Comparison of ENCODE assay signal across 1 cellular context in the genomic region with DNA sequence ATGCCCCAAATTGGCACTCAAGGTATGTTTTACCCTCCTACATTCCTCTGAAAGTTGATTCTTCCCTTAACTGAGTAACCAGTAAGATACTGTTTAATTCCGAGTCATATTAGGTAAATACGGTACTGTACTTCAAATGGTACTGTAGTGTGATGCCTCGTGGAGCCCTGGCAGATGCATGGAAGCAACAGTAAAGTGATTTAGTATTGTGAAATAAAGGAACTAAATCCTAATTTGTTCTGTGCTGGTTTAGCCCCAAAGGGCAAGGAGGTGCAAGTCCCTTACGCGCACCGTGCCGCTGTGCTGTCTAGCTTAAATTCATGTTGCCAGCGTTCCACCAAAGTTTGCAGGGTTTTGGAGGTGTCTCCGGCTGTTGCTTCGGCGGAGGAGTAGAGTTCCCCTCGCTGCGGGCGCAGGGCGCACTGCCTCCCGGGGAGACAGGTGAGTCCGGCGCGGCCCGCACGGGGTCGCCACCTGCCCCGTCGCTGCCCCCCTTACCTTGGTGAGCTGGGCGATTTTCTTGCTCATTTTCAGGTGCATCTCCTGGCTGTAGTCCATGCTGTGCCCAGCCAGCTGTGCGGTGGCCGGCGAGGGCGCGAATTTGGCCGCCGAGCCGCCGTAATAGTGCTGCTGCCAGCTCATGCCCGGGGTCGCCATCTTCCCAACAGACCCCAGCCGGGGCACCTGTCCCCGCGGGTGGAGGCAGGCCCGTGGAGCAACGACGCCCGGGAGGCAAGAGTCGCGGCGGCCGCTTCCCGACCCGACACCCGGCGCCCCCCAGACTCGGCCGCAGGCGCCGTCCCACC.
TF ChIP-seq lines count a peak whose summit lies in the region.

No MANE protein-coding gene starts in this region.

TF ChIP-seq in HepG2, 621 proteins besides CTCF, POLR2A, EP300 and RAD21 (continued from another document and continues in another):
- TF ChIP-seq, protein P1, sequence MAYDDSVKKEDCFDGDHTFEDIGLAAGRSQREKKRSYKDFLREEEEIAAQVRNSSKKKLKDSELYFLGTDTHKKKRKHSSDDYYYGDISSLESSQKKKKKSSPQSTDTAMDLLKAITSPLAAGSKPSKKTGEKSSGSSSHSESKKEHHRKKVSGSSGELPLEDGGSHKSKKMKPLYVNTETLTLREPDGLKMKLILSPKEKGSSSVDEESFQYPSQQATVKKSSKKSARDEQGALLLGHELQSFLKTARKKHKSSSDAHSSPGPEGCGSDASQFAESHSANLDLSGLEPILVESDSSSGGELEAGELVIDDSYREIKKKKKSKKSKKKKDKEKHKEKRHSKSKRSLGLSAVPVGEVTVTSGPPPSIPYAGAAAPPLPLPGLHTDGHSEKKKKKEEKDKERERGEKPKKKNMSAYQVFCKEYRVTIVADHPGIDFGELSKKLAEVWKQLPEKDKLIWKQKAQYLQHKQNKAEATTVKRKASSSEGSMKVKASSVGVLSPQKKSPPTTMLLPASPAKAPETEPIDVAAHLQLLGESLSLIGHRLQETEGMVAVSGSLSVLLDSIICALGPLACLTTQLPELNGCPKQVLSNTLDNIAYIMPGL (CRISPR knock-in tag; IDR thresholded peaks at IDR 0.05; ENCODE audit: borderline replicate concordance in 1 of 2, low read depth in 1 of 2), result peak; percentile 81 to 94
- TF ChIP-seq ATF6 (CRISPR knock-in tag; conservative IDR thresholded peaks at IDR 0.05), result no peak; the same call in 1 of the 2 replicates
- peak; percentile 49; the same call in 1 of the 2 replicates for TF ChIP-seq HMG20A (CRISPR knock-in tag; IDR thresholded peaks at IDR 0.05; ENCODE audit: borderline replicate concordance)
- peak; percentile 39; the same call in 1 of the 2 replicates for TF ChIP-seq PRDM15 (CRISPR knock-in tag; IDR thresholded peaks at IDR 0.05)
- TF ChIP-seq ZNF275 (CRISPR knock-in tag; IDR thresholded peaks at IDR 0.05; ENCODE audit: borderline replicate concordance), result 0 out of 2 replicates have a peak, but pooled peaks have one; percentile 18
- TF ChIP-seq ZNF710 (CRISPR knock-in tag; IDR thresholded peaks at IDR 0.05; ENCODE audit: borderline replicate concordance), result peak; percentile 58; the same call in 1 of the 2 replicates
- TF ChIP-seq ZBTB7B (CRISPR knock-in tag; IDR thresholded peaks at IDR 0.05), result peak; percentile 93
- no peak for TF ChIP-seq GPN1 (CRISPR knock-in tag; IDR thresholded peaks at IDR 0.05; ENCODE audit: borderline replicate concordance)
- TF ChIP-seq ZBTB20 (CRISPR knock-in tag; IDR thresholded peaks at IDR 0.05; ENCODE audit: borderline replicate concordance, low read depth), result peak; percentile 39; the same call in 1 of the 2 replicates
- TF ChIP-seq ZNF883 (CRISPR knock-in tag; IDR thresholded peaks at IDR 0.05; ENCODE audit: not compliant biosample characterization), result peak; percentile 70
- TF ChIP-seq, protein P2, sequence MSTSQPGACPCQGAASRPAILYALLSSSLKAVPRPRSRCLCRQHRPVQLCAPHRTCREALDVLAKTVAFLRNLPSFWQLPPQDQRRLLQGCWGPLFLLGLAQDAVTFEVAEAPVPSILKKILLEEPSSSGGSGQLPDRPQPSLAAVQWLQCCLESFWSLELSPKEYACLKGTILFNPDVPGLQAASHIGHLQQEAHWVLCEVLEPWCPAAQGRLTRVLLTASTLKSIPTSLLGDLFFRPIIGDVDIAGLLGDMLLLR (CRISPR knock-in tag; IDR thresholded peaks at IDR 0.05), result peak; percentile 82
- TF ChIP-seq CEBPG (CRISPR knock-in tag; IDR thresholded peaks at IDR 0.05), result peak; percentile 48
- TF ChIP-seq IKZF4 (CRISPR knock-in tag; IDR thresholded peaks at IDR 0.05; ENCODE audit: borderline replicate concordance, low read depth, not compliant biosample characterization), result peak; percentile 28
- peak; percentile 31; the same call in 1 of the 2 replicates for TF ChIP-seq THAP11 (CRISPR knock-in tag; IDR thresholded peaks at IDR 0.05)
- peak; percentile 73; the same call in 1 of the 2 replicates for TF ChIP-seq SMAD9 (CRISPR knock-in tag; IDR thresholded peaks at IDR 0.05)
- TF ChIP-seq ZNF768 (CRISPR knock-in tag; IDR thresholded peaks at IDR 0.05), result peak; percentile 68; the same call in 1 of the 2 replicates
- peak; percentile 86 for TF ChIP-seq HOXA9 (CRISPR knock-in tag; IDR thresholded peaks at IDR 0.05; ENCODE audit: borderline replicate concordance)
- peak; percentile 10; the same call in 1 of the 2 replicates for TF ChIP-seq ZNF138 (CRISPR knock-in tag; IDR thresholded peaks at IDR 0.05; ENCODE audit: low read depth)
- TF ChIP-seq U2AF1 (optimal IDR thresholded peaks at IDR 0.05; ENCODE audit: low read depth, low read length), result no peak
- peak; percentile 32; the same call in 1 of the 2 replicates for TF ChIP-seq NKX3-1 (CRISPR knock-in tag; IDR thresholded peaks at IDR 0.05)
- TF ChIP-seq, protein P3, sequence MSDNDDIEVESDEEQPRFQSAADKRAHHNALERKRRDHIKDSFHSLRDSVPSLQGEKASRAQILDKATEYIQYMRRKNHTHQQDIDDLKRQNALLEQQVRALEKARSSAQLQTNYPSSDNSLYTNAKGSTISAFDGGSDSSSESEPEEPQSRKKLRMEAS (IDR thresholded peaks at IDR 0.05), result peak; percentile 25; the same call in 1 of the 2 replicates
- no peak for TF ChIP-seq SALL2 (CRISPR knock-in tag; IDR thresholded peaks at IDR 0.05)
- no peak for TF ChIP-seq RFX5 (IDR thresholded peaks at IDR 0.05; ENCODE audit: low read depth, low read length)
- no peak for TF ChIP-seq U2AF2 (IDR thresholded peaks at IDR 0.05; ENCODE audit: low read depth, low read length)
- TF ChIP-seq, protein P4, sequence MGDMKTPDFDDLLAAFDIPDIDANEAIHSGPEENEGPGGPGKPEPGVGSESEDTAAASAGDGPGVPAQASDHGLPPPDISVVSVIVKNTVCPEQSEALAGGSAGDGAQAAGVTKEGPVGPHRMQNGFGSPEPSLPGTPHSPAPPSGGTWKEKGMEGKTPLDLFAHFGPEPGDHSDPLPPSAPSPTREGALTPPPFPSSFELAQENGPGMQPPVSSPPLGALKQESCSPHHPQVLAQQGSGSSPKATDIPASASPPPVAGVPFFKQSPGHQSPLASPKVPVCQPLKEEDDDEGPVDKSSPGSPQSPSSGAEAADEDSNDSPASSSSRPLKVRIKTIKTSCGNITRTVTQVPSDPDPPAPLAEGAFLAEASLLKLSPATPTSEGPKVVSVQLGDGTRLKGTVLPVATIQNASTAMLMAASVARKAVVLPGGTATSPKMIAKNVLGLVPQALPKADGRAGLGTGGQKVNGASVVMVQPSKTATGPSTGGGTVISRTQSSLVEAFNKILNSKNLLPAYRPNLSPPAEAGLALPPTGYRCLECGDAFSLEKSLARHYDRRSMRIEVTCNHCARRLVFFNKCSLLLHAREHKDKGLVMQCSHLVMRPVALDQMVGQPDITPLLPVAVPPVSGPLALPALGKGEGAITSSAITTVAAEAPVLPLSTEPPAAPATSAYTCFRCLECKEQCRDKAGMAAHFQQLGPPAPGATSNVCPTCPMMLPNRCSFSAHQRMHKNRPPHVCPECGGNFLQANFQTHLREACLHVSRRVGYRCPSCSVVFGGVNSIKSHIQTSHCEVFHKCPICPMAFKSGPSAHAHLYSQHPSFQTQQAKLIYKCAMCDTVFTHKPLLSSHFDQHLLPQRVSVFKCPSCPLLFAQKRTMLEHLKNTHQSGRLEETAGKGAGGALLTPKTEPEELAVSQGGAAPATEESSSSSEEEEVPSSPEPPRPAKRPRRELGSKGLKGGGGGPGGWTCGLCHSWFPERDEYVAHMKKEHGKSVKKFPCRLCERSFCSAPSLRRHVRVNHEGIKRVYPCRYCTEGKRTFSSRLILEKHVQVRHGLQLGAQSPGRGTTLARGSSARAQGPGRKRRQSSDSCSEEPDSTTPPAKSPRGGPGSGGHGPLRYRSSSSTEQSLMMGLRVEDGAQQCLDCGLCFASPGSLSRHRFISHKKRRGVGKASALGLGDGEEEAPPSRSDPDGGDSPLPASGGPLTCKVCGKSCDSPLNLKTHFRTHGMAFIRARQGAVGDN (CRISPR knock-in tag; IDR thresholded peaks at IDR 0.05), result peak; percentile 91
- peak; percentile 75 for TF ChIP-seq ZFP41 (CRISPR knock-in tag; IDR thresholded peaks at IDR 0.05; ENCODE audit: borderline replicate concordance)
